ENCODE assay signal across 17 cellular contexts in the genomic region with DNA sequence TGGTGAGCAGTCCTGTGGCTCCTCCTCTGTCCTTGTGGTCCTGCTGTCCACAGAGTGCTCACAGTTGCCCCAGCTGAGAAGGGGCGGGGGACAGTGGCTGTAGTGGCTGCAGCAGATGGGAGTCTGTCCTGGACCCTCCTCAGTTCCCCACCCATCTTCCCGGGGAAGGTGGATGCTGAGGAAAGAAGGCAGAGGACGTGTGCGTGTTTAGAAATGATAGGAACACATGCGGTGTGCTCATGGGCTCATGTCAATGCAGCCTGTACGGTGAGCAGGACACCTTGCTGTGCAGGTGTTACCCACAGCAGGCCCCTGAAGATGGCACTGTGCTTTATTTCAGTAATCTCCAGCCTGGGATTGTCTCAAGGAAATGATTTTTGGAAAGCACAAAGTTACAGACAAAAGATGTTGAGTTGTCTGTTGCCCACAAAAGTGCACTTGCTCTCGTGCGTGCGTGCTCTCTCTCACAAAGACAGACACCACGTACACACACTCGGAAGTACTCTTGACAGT. TPM values are rescaled to one million over a fixed set of nuclear protein-coding genes. Genes with fewer than 3 reads are reported as not detected.
"Had no signal": no experiment of that assay in that cellular context is flagged by ENCODE, and none has a peak within 500 bp of the region (broad histone marks: within the 10 kb centered on the region; RNA-seq: fewer than 3 reads in every experiment).

No MANE protein-coding gene starts in this region.

- H3K27ac Mint-ChIP-seq: activated CD4-positive, alpha-beta memory T cell treated with anti-CD3 and anti-CD28 coated beads, Interleukin-2, amount 10 ng/mL, durations not matched to agents 7 days and 5 days had no signal

- H3K27me3 ChIP-seq: upper lobe of left lung had no signal

- H3K27ac ChIP-seq: epithelial cell of prostate, lower lobe of right lung had no signal

- ATAC-seq: activated CD4-positive, CD25-positive, alpha-beta regulatory T cell treated with anti-CD3 and anti-CD28 coated beads, Interleukin-2, amount 50 U/mL, for 24 hours; effector memory CD8-positive, alpha-beta T cell; lower lobe of right lung; naive thymus-derived CD8-positive, alpha-beta T cell had no signal

- H3K27me3 Mint-ChIP-seq: activated CD4-positive, alpha-beta memory T cell treated with anti-CD3 and anti-CD28 coated beads, Interleukin-2, amount 10 ng/mL, durations not matched to agents 7 days and 5 days; effector memory CD8-positive, alpha-beta T cell; naive thymus-derived CD8-positive, alpha-beta T cell had no signal

- H3K9me3 ChIP-seq: lower lobe of right lung, upper lobe of left lung had no signal

- H3K9me3 Mint-ChIP-seq: activated CD4-positive, alpha-beta memory T cell treated with anti-CD3 and anti-CD28 coated beads, Interleukin-2, amount 10 ng/mL, durations not matched to agents 7 days and 5 days; effector memory CD8-positive, alpha-beta T cell; naive thymus-derived CD8-positive, alpha-beta T cell had no signal

- DNase-seq: activated CD4-positive, alpha-beta memory T cell treated with anti-CD3 and anti-CD28 coated beads, Interleukin-2, amount 10 ng/mL, durations not matched to agents 7 days and 5 days; activated CD8-positive, alpha-beta memory T cell treated with anti-CD3 and anti-CD28 coated beads, Interleukin-2, amount 50 U/mL, for 48 hours; activated naive CD4-positive, alpha-beta T cell treated with Interleukin-2 at 50 U/mL for 16 hours; central memory CD4-positive, alpha-beta T cell; effector memory CD8-positive, alpha-beta T cell; hypothalamus; lower lobe of right lung; naive thymus-derived CD8-positive, alpha-beta T cell; nucleus accumbens; SHP77 treated with DMSO at 0.1 percent for 48 hours; T-helper 2 cell; upper lobe of left lung had no signal

- H3K4me3 Mint-ChIP-seq: activated CD4-positive, alpha-beta memory T cell treated with anti-CD3 and anti-CD28 coated beads, Interleukin-2, amount 10 ng/mL, durations not matched to agents 7 days and 5 days; effector memory CD8-positive, alpha-beta T cell; naive thymus-derived CD8-positive, alpha-beta T cell had no signal

- H3K4me3 ChIP-seq: lower lobe of right lung, upper lobe of left lung had no signal

RNA-seq across cellular contexts. Expression of gene TEX29, which starts 49.2 kb away (rescaled TPM):
- total RNA-seq: glomerular endothelial cell, pulmonary artery endothelial cell, skeletal muscle tissue had no signal
